32 cellular contexts compared by ENCODE assay signal in genomic region chr17:22128171-22128570, GRCh38.
"Had no signal": no experiment of that assay in that cellular context is flagged by ENCODE, and none has a peak within 500 bp of the region (broad histone marks: within the 10 kb centered on the region; RNA-seq: fewer than 3 reads in every experiment).

No MANE protein-coding gene starts in this region.

- H3K27ac ChIP-seq: KMS-11 had no signal

- H3K27me3 ChIP-seq: MG63 had no signal

- H3K9me3 ChIP-seq: MG63 had no signal

- DNase-seq: Karpas-422, Kasumi-1, MG63, MV-4-11, NCI-H1048, NCI-H1092, NCI-H1092 treated with DMSO at 0.1 percent for 48 hours, NCI-H1105, NCI-H1105 treated with DMSO at 0.1 percent for 48 hours, NCI-H1417 treated with DMSO at 0.1 percent for 48 hours, NCI-H1436, NCI-H1436 treated with DMSO at 0.1 percent for 48 hours, NCI-H146, NCI-H1694, NCI-H1694 treated with DMSO at 0.1 percent for 48 hours, NCI-H187, NCI-H187 treated with DMSO at 0.1 percent for 48 hours, NCI-H1930, NCI-H2029, NCI-H2029 treated with DMSO at 0.1 percent for 48 hours, NCI-H2081, NCI-H2081 treated with DMSO at 0.1 percent for 48 hours, NCI-H2107, NCI-H2171, NCI-H2171 treated with DMSO at 0.1 percent for 48 hours, NCI-H2227 treated with DMSO at 0.1 percent for 48 hours, NCI-H226, NCI-H345, NCI-H446, NCI-H446 treated with DMSO at 0.1 percent for 48 hours, NCI-H510A had no signal

- H3K36me3 ChIP-seq: MG63 had no signal

- H3K9ac ChIP-seq: KMS-11 had no signal

- H3K4me3 ChIP-seq: MG63 had no signal
